Comparison of ENCODE assay signal across 13 cellular contexts in the genomic region with DNA sequence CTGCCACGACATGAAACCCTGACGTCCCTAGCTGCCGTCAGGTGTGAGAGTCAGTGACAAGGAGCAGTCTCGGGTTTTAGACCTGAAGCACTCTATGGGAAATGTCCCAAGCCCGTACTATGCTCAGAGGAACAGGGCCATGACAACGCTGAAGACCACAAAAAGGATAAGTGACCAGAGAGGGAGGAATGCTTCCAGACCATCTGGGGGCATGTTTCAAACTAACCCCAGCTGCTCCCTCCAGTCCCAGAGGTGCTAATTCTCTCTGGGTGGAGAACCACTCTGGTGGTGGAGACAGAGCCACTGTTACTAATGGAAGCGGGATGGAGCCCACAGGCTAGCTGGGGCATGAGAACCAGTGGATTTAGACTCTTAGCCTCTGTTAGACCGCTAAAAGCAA.
"Had no signal": no experiment of that assay in that cellular context is flagged by ENCODE, and none has a peak within 500 bp of the region (broad histone marks: within the 10 kb centered on the region; RNA-seq: fewer than 3 reads in every experiment).

No MANE protein-coding gene starts in this region.

- H3K27me3 Mint-ChIP-seq: activated CD4-positive, alpha-beta T cell treated with anti-CD3 and anti-CD28 coated beads, Interleukin-2, amount 10 ng/mL, durations not matched to agents 7 days and 5 days had no signal

- H3K4me3 Mint-ChIP-seq: activated CD4-positive, alpha-beta T cell treated with anti-CD3 and anti-CD28 coated beads, Interleukin-2, amount 10 ng/mL, durations not matched to agents 7 days and 5 days; immature natural killer cell; neural crest cell had no signal

- H3K27ac ChIP-seq: esophagus squamous epithelium, ovary, thoracic aorta had no signal

- H3K9me3 ChIP-seq: esophagus squamous epithelium, ovary, thoracic aorta had no signal

- H3K4me1 ChIP-seq: esophagus squamous epithelium had no signal

- DNase-seq: activated CD4-positive, alpha-beta T cell treated with anti-CD3 and anti-CD28 coated beads, Interleukin-2, amount 10 ng/mL, durations not matched to agents 7 days and 5 days; activated CD4-positive, CD25-positive, alpha-beta regulatory T cell; activated effector memory CD4-positive, alpha-beta T cell treated with Interleukin-2 at 50 U/mL for 16 hours; activated naive CD4-positive, alpha-beta T cell treated with anti-CD3 and anti-CD28 coated beads, Interleukin-2, amount 50 U/mL, for 16 hours; esophagus squamous epithelium; foreskin fibroblast; immature natural killer cell; ovary; stimulated activated CD4-positive, alpha-beta T cell treated with anti-CD3 and anti-CD28 coated beads, Interleukin-12 subunit alpha, Interleukin-12 subunit beta, amount 100 ng/mL, for 4 hours; stimulated activated CD4-positive, alpha-beta T cell treated with anti-CD3 and anti-CD28 coated beads, Interleukin-2, amount 100 ng/mL, for 24 hours; SW 1271 had no signal

- H3K27ac Mint-ChIP-seq: activated CD4-positive, alpha-beta T cell treated with anti-CD3 and anti-CD28 coated beads, Interleukin-2, amount 10 ng/mL, durations not matched to agents 7 days and 5 days; immature natural killer cell had no signal

- H3K27me3 ChIP-seq: esophagus squamous epithelium, ovary had no signal

- H3K36me3 ChIP-seq: ovary, thoracic aorta had no signal

- H3K9me3 Mint-ChIP-seq: activated CD4-positive, alpha-beta T cell treated with anti-CD3 and anti-CD28 coated beads, Interleukin-2, amount 10 ng/mL, durations not matched to agents 7 days and 5 days; immature natural killer cell; neural crest cell had no signal

- H3K4me1 Mint-ChIP-seq: immature natural killer cell, neural crest cell had no signal

- H3K4me3 ChIP-seq: esophagus squamous epithelium, ovary, thoracic aorta had no signal
